In genomic region chr19:2775556-2776430, GRCh38 we compare ENCODE assay signal across 1 cellular context.
TF ChIP-seq lines count a peak whose summit lies in the region.

No MANE protein-coding gene starts in this region.

TF ChIP-seq in HepG2, 621 proteins besides CTCF, POLR2A, EP300 and RAD21 (continued from another document and continues in another):
- no peak for TF ChIP-seq IKZF4 (CRISPR knock-in tag; IDR thresholded peaks at IDR 0.05; ENCODE audit: borderline replicate concordance, low read depth, not compliant biosample characterization)
- TF ChIP-seq ZSCAN30 (CRISPR knock-in tag; IDR thresholded peaks at IDR 0.05): no peak
- no peak for TF ChIP-seq RORA (CRISPR knock-in tag; IDR thresholded peaks at IDR 0.05)
- TF ChIP-seq SRSF9 (IDR thresholded peaks at IDR 0.05; ENCODE audit: borderline replicate concordance, insufficient read depth, low read depth, low read length, poor library complexity, severe bottlenecking): no peak
- TF ChIP-seq, protein P1, sequence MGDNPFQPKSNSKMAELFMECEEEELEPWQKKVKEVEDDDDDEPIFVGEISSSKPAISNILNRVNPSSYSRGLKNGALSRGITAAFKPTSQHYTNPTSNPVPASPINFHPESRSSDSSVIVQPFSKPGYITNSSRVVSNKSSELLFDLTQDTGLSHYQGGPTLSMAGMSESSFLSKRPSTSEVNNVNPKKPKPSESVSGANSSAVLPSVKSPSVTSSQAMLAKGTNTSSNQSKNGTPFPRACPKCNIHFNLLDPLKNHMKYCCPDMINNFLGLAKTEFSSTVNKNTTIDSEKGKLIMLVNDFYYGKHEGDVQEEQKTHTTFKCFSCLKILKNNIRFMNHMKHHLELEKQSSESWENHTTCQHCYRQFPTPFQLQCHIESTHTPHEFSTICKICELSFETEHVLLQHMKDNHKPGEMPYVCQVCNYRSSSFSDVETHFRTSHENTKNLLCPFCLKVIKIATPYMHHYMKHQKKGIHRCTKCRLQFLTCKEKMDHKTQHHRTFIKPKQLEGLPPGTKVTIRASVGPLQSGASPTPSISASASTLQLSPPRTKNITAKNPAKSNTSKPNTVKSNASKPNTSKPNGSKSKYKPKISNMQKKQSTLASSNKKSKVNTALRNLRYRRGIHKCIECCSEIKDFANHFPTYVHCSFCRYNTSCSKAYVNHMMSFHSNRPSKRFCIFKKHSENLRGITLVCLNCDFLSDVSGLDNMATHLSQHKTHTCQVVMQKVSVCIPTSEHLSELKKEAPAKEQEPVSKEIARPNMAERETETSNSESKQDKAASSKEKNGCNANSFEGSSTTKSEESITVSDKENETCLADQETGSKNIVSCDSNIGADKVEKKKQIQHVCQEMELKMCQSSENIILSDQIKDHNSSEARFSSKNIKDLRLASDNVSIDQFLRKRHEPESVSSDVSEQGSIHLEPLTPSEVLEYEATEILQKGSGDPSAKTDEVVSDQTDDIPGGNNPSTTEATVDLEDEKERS (CRISPR knock-in tag; IDR thresholded peaks at IDR 0.05): no peak; the same call in 1 of the 2 replicates
- TF ChIP-seq ZNF75D (CRISPR knock-in tag; IDR thresholded peaks at IDR 0.05; ENCODE audit: borderline replicate concordance): no peak
- TF ChIP-seq KMT2B (CRISPR knock-in tag; IDR thresholded peaks at IDR 0.05): 0 out of 2 replicates have a peak, but pooled peaks have one; percentile 28
- no peak for TF ChIP-seq MTF1 (CRISPR knock-in tag; IDR thresholded peaks at IDR 0.05)
- no peak for TF ChIP-seq NR0B2 (CRISPR knock-in tag; IDR thresholded peaks at IDR 0.05)
- TF ChIP-seq SMARCC2 (IDR thresholded peaks at IDR 0.05): no peak
- no peak for TF ChIP-seq NFIC (IDR thresholded peaks at IDR 0.05; ENCODE audit: low read length)
- no peak for TF ChIP-seq ZNF792 (CRISPR knock-in tag; IDR thresholded peaks at IDR 0.05)
- TF ChIP-seq ZNF546 (CRISPR knock-in tag; conservative IDR thresholded peaks at IDR 0.05): no peak
- TF ChIP-seq ZNF225 (CRISPR knock-in tag; IDR thresholded peaks at IDR 0.05): no peak
- no peak for TF ChIP-seq DPF2 (CRISPR knock-in tag; IDR thresholded peaks at IDR 0.05; ENCODE audit: borderline replicate concordance, low read depth)
- TF ChIP-seq ZFYVE20 (CRISPR knock-in tag; IDR thresholded peaks at IDR 0.05; ENCODE audit: borderline replicate concordance, low read depth): no peak
- no peak for TF ChIP-seq WIZ (CRISPR knock-in tag; IDR thresholded peaks at IDR 0.05)
- TF ChIP-seq ZNF224 (CRISPR knock-in tag; IDR thresholded peaks at IDR 0.05): no peak
- TF ChIP-seq THYN1 (CRISPR knock-in tag; IDR thresholded peaks at IDR 0.05; ENCODE audit: borderline replicate concordance, low read depth): no peak
- TF ChIP-seq, protein P2, sequence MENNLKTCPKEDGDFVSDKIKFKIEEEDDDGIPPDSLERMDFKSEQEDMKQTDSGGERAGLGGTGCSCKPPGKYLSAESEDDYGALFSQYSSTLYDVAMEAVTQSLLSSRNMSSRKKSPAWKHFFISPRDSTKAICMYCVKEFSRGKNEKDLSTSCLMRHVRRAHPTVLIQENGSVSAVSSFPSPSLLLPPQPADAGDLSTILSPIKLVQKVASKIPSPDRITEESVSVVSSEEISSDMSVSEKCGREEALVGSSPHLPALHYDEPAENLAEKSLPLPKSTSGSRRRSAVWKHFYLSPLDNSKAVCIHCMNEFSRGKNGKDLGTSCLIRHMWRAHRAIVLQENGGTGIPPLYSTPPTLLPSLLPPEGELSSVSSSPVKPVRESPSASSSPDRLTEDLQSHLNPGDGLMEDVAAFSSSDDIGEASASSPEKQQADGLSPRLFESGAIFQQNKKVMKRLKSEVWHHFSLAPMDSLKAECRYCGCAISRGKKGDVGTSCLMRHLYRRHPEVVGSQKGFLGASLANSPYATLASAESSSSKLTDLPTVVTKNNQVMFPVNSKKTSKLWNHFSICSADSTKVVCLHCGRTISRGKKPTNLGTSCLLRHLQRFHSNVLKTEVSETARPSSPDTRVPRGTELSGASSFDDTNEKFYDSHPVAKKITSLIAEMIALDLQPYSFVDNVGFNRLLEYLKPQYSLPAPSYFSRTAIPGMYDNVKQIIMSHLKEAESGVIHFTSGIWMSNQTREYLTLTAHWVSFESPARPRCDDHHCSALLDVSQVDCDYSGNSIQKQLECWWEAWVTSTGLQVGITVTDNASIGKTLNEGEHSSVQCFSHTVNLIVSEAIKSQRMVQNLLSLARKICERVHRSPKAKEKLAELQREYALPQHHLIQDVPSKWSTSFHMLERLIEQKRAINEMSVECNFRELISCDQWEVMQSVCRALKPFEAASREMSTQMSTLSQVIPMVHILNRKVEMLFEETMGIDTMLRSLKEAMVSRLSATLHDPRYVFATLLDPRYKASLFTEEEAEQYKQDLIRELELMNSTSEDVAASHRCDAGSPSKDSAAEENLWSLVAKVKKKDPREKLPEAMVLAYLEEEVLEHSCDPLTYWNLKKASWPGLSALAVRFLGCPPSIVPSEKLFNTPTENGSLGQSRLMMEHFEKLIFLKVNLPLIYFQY (CRISPR knock-in tag; IDR thresholded peaks at IDR 0.05; ENCODE audit: borderline replicate concordance): no peak
- no peak for TF ChIP-seq ZNF101 (CRISPR knock-in tag; IDR thresholded peaks at IDR 0.05; ENCODE audit: borderline replicate concordance, low read depth)
- TF ChIP-seq ZMYM2 (CRISPR knock-in tag; IDR thresholded peaks at IDR 0.05): no peak
- peak; percentile 72; the same call in 1 of the 2 replicates for TF ChIP-seq HOXA3 (CRISPR knock-in tag; IDR thresholded peaks at IDR 0.05)
- TF ChIP-seq RFXAP (CRISPR knock-in tag; IDR thresholded peaks at IDR 0.05; ENCODE audit: borderline replicate concordance): 0 out of 2 replicates have a peak, but pooled peaks have one; percentile 32
- peak; percentile 73 for TF ChIP-seq ZNF687 (CRISPR knock-in tag; IDR thresholded peaks at IDR 0.05)
- no peak for TF ChIP-seq IKZF1 (IDR thresholded peaks at IDR 0.05)
- TF ChIP-seq ZFP36 (IDR thresholded peaks at IDR 0.05; ENCODE audit: borderline replicate concordance, low read depth, low read length, partially characterized antibody): no peak
- TF ChIP-seq ZNF263 (CRISPR knock-in tag; IDR thresholded peaks at IDR 0.05): no peak
- TF ChIP-seq MED8 (CRISPR knock-in tag; IDR thresholded peaks at IDR 0.05; ENCODE audit: insufficient replicate concordance): no peak
- TF ChIP-seq PCBP1 (IDR thresholded peaks at IDR 0.05; ENCODE audit: borderline replicate concordance, low read depth, low read length): no peak
- no peak for TF ChIP-seq MTF2 (CRISPR knock-in tag; IDR thresholded peaks at IDR 0.05; ENCODE audit: borderline replicate concordance)
- no peak for TF ChIP-seq GPN1 (CRISPR knock-in tag; IDR thresholded peaks at IDR 0.05; ENCODE audit: borderline replicate concordance)
- TF ChIP-seq KIAA2018 (CRISPR knock-in tag; IDR thresholded peaks at IDR 0.05; ENCODE audit: borderline replicate concordance): no peak
- TF ChIP-seq ZNF740 (CRISPR knock-in tag; IDR thresholded peaks at IDR 0.05): no peak
- TF ChIP-seq YEATS2 (CRISPR knock-in tag; IDR thresholded peaks at IDR 0.05; ENCODE audit: borderline replicate concordance): peak; percentile 19; the same call in 1 of the 2 replicates
- no peak for TF ChIP-seq HDAC1 (CRISPR knock-in tag; IDR thresholded peaks at IDR 0.05)
- TF ChIP-seq ZNF776 (CRISPR knock-in tag; IDR thresholded peaks at IDR 0.05): no peak
- no peak for TF ChIP-seq PHB2 (IDR thresholded peaks at IDR 0.05; ENCODE audit: partially characterized antibody)
- TF ChIP-seq FOXP1 (IDR thresholded peaks at IDR 0.05): no peak
- TF ChIP-seq FOXP1 (CRISPR knock-in tag; IDR thresholded peaks at IDR 0.05): no peak
- no peak for TF ChIP-seq TP53 (CRISPR knock-in tag; conservative IDR thresholded peaks at IDR 0.05)
- no peak for TF ChIP-seq HOXA7 (CRISPR knock-in tag; IDR thresholded peaks at IDR 0.05)
